In genomic region chr16:242281-242680, GRCh38 we compare ENCODE assay signal across 16 cellular contexts. TPM values are rescaled to one million over a fixed set of nuclear protein-coding genes. Genes with fewer than 3 reads are reported as not detected.
A peak's percentile ranks its signal among the peaks of the same experiment; 100 is the strongest.
DNase-seq lines count a peak whose midpoint lies in the region; ATAC-seq, FAIRE-seq and TF ChIP-seq lines count a peak whose summit lies in the region.
"Had no signal": no experiment of that assay in that cellular context is flagged by ENCODE, and none has a peak within 500 bp of the region (broad histone marks: within the 10 kb centered on the region; RNA-seq: fewer than 3 reads in every experiment).

No MANE protein-coding gene starts in this region.

- TF ChIP-seq EP300 in sigmoid colon (IDR thresholded peaks at IDR 0.05) = no peak

- H3K9me3 ChIP-seq in right cardiac atrium (ENCODE audit: control insufficient read depth, low read length) (no peaks in the 10 kb centered on the region), right atrium auricular region (no peaks in the 10 kb centered on the region), endothelial cell of umbilical vein (replicated peaks; ENCODE audit: control insufficient read depth, insufficient read depth, low read length) (no peaks in the 10 kb centered on the region), sigmoid colon (no peaks in the 10 kb centered on the region), ascending aorta (no peaks in the 10 kb centered on the region)
- H3K9me3 ChIP-seq: A549 had no signal

- intact Hi-C loops in right cardiac atrium (cut with DNase I) (no loop called here), endothelial cell of umbilical vein (cut with micrococcal nuclease) (no loop called here), sigmoid colon (cut with DNase I) (no loop called here), ascending aorta (cut with DNase I) (no loop called here)

- TF ChIP-seq POLR2A in endothelial cell of umbilical vein (IDR thresholded peaks at IDR 0.05; ENCODE audit: low read depth, low read length) (no peak), sigmoid colon (IDR thresholded peaks at IDR 0.05) (no peak)

- peak overlapping the region; percentile 55 for H3K4me2 ChIP-seq in endothelial cell of umbilical vein (ENCODE audit: insufficient read depth, low read length)
- H3K4me2 ChIP-seq: A549 had no signal

- WGBS in right cardiac atrium = 85% methylated on average over 10 of the region's 10 CpGs
- WGBS in sigmoid colon, 2 donors = 82 to 88% methylated on average over 10 of the region's 10 CpGs

- no peaks in the 10 kb centered on the region for H3K36me3 ChIP-seq in right atrium auricular region
- H3K36me3 ChIP-seq in endothelial cell of umbilical vein (ENCODE audit: control insufficient read depth in 2 of 2, extremely low read depth in 1 of 2, insufficient read depth in 2 of 2, low read length in 2 of 2) = peaks cover 0 to 2% of the 10 kb centered on the region in 2 experiments
- H3K36me3 ChIP-seq in sigmoid colon = no peaks in the 10 kb centered on the region
- H3K36me3 ChIP-seq in ascending aorta = no peaks in the 10 kb centered on the region

- DNase-seq in right cardiac atrium (peak in 1 of 3 donors; percentile 17), right atrium auricular region (ENCODE audit: low spot score) (no peak), endothelial cell of umbilical vein (ENCODE audit: low read depth, low spot score) (no peak), sigmoid colon (no peak), cerebellum (ENCODE audit: low spot score) (no peak), NCI-H128 (lab: John Stamatoyannopoulos, UW; ENCODE audit: unreplicated experiment) (no peak), ascending aorta (ENCODE audit: low spot score in 2 of 2) (no peak), DMS53 (lab: John Stamatoyannopoulos, UW) (no peak)
- DNase-seq: CD4-positive, alpha-beta T cell; GF-D8; GM23248; NCI-H1048; NCI-H2107 had no signal

- H3K27me3 ChIP-seq in right cardiac atrium (ENCODE audit: control insufficient read depth, insufficient read depth) (no peaks in the 10 kb centered on the region), right atrium auricular region (no peaks in the 10 kb centered on the region), endothelial cell of umbilical vein (ENCODE audit: control insufficient read depth in 2 of 2, insufficient read depth in 2 of 2, low read length in 2 of 2) (no peaks in the 10 kb centered on the region), sigmoid colon (no peaks in the 10 kb centered on the region), ascending aorta (no peaks in the 10 kb centered on the region)

- TF ChIP-seq CTCF in right atrium auricular region (IDR thresholded peaks at IDR 0.05) (no peak), endothelial cell of umbilical vein (IDR thresholded peaks at IDR 0.05; ENCODE audit: extremely low read depth in 1 of 2, insufficient read depth in 1 of 2, low read depth in 1 of 2, low read length in 2 of 2) (no peak), sigmoid colon (IDR thresholded peaks at IDR 0.05) (no peak), ascending aorta (IDR thresholded peaks at IDR 0.05) (no peak)

- peak overlapping the region; percentile 90 for H2AFZ ChIP-seq in endothelial cell of umbilical vein (ENCODE audit: low read depth, low read length)
- H2AFZ ChIP-seq: GM23248 had no signal

- CTCF ChIA-PET in endothelial cell of umbilical vein (lab: Charles Lee) = interaction anchor here (0.7 to 1.3 kb wide), 4 partner anchors 14 to 135 kb away, joined by 3 to 5 read pairs (median 3); no protein-coding TSS in a partner anchor

- BruUV-seq in endothelial cell of umbilical vein (replicated peaks; lab: Mats Ljungman, UMichigan) = no TSS peak

- H3K4me1 ChIP-seq in right cardiac atrium (ENCODE audit: control insufficient read depth, insufficient read depth, low read length) (peaks cover 6% of the 10 kb centered on the region), right atrium auricular region (peaks cover 0 to 43% of the 10 kb centered on the region in 2 donors), endothelial cell of umbilical vein (ENCODE audit: control insufficient read depth, extremely low read depth, insufficient read depth, low read length) (peaks cover 6% of the 10 kb centered on the region), sigmoid colon (peaks cover 0 to 30% (median 20%) of the 10 kb centered on the region in 4 donors), ascending aorta (no peaks in the 10 kb centered on the region)
- H3K4me1 ChIP-seq: A549 had no signal

- no peak overlapping the region for H3K9ac ChIP-seq in endothelial cell of umbilical vein (replicated peaks; ENCODE audit: extremely low read depth, insufficient read depth, low read length)
- H3K9ac ChIP-seq: GM23248 had no signal

- POLR2A ChIA-PET in endothelial cell of umbilical vein (lab: Charles Lee) = interaction anchor here (0.8 kb wide), 1 partner anchor 23 kb away, joined by 5 read pairs; no protein-coding TSS in a partner anchor

- dilution Hi-C loops in endothelial cell of umbilical vein (cut with MboI; ENCODE audit: extremely low pct_ligation_motif_present, low sequenced_read_pairs) = no loop called here

- H3K79me2 ChIP-seq in endothelial cell of umbilical vein (ENCODE audit: control insufficient read depth, insufficient read depth, low read length) = no peaks in the 10 kb centered on the region

- ATAC-seq in right cardiac atrium = peak in 1 of 2 donors; percentile 3
- ATAC-seq: A549 had no signal

- H3K9me1 ChIP-seq in endothelial cell of umbilical vein (replicated peaks; ENCODE audit: control insufficient read depth, extremely low read depth, insufficient read depth, low read length) = no peaks in the 10 kb centered on the region

- no peaks in the 10 kb centered on the region for H4K20me1 ChIP-seq in endothelial cell of umbilical vein (replicated peaks; ENCODE audit: control insufficient read depth, extremely low read depth, insufficient read depth, low read length)

- H3K27ac ChIP-seq in right cardiac atrium (ENCODE audit: low read length) (peak overlapping the region; percentile 48), right atrium auricular region (peak overlapping the region in 1 of 2 donors; percentile 21), endothelial cell of umbilical vein (ENCODE audit: insufficient read depth, low read depth, low read length) (no peak overlapping the region), sigmoid colon (peak overlapping the region in 3 of 4 donors; percentile 18 to 26 (median 26)), ascending aorta (no peak overlapping the region)
- H3K27ac ChIP-seq: A549, GM23248 had no signal

- peak; percentile 74 for FAIRE-seq in endothelial cell of umbilical vein (lab: Jason Lieb, UNC)
- FAIRE-seq: A549 had no signal

- no peak overlapping the region for H3K4me3 ChIP-seq in right cardiac atrium (ENCODE audit: low read length)
- H3K4me3 ChIP-seq in right atrium auricular region = no peak overlapping the region
- H3K4me3 ChIP-seq in endothelial cell of umbilical vein (replicated peaks in 1 of 3; ENCODE audit: insufficient read depth in 1 of 3, low read depth in 1 of 3, low read length in 3 of 3) = no peak overlapping the region
- no peak overlapping the region for H3K4me3 ChIP-seq in sigmoid colon
- H3K4me3 ChIP-seq in ascending aorta = no peak overlapping the region
- H3K4me3 ChIP-seq: A549, GM23248 had no signal

RNA-seq across cellular contexts. Expression of gene FAM234A, which starts 7.7 kb away (rescaled TPM):
- 100 to 1,000 TPM; 131 to 145 (median 139) TPM for total RNA-seq in right cardiac atrium
- polyA plus RNA-seq in right cardiac atrium = 171 TPM
- total RNA-seq in right atrium auricular region = 100 to 1,000 TPM; 141 to 227 TPM
- total RNA-seq in endothelial cell of umbilical vein = 70.4 and 73.1 TPM in 2 replicates
- polyA plus RNA-seq in endothelial cell of umbilical vein = 89.4 and 98.8 TPM in 2 replicates
- 56.9 and 73.3 TPM in 2 replicates for polyA plus RNA-seq in endothelial cell of umbilical vein (2011; cell fraction: cytosol; rRNA removed)
- 57.0 and 57.5 TPM in 2 replicates for polyA plus RNA-seq in endothelial cell of umbilical vein (2011; cell fraction: nucleus; rRNA removed)
- 60.9 and 110 TPM in 2 replicates for polyA plus RNA-seq in endothelial cell of umbilical vein (2012)
- 32.8 and 34.2 TPM in 2 replicates for polyA minus RNA-seq in endothelial cell of umbilical vein
- 14.5 TPM for polyA minus RNA-seq in endothelial cell of umbilical vein (2011; cell fraction: cytosol; rRNA and poly(A)+ RNA removed)
- polyA minus RNA-seq in endothelial cell of umbilical vein (2011; cell fraction: nucleus; rRNA and poly(A)+ RNA removed) = 13.1 and 16.7 TPM in 2 replicates
- 10 to 100 TPM; 38.3 to 82.5 (median 62.1) TPM for total RNA-seq in sigmoid colon
- polyA plus RNA-seq in sigmoid colon = 10 to 100 TPM; 12.6 to 74.0 (median 25.7) TPM
- 29.3 TPM for total RNA-seq in cerebellum
- 67.7 TPM for total RNA-seq in ascending aorta

RNA-seq across cellular contexts. Expression of gene LUC7L, which starts 13.0 kb away (rescaled TPM):
- total RNA-seq in right cardiac atrium (10 to 100 TPM; 28.1 to 32.0 (median 30.2) TPM), right atrium auricular region (10 to 100 TPM; 18.3 to 20.2 TPM), endothelial cell of umbilical vein (86.6 and 94.7 TPM in 2 replicates), sigmoid colon (100 to 1,000 TPM in 2 of 4 donors, 10 to 100 TPM in 2; 48.9 to 138 (median 88.4) TPM), cerebellum (126 TPM), ascending aorta (53.0 TPM)
- polyA plus RNA-seq in right cardiac atrium (32.1 TPM), endothelial cell of umbilical vein (57.6 and 75.4 TPM in 2 replicates), sigmoid colon (10 to 100 TPM; 21.0 to 58.7 (median 28.2) TPM)
- polyA plus RNA-seq in endothelial cell of umbilical vein (2011; cell fraction: cytosol; rRNA removed) = 28.6 and 34.7 TPM in 2 replicates
- 302 and 431 TPM in 2 replicates for polyA plus RNA-seq in endothelial cell of umbilical vein (2011; cell fraction: nucleus; rRNA removed)
- polyA plus RNA-seq in endothelial cell of umbilical vein (2012) = 60.0 and 67.6 TPM in 2 replicates
- 40.6 and 40.9 TPM in 2 replicates for polyA minus RNA-seq in endothelial cell of umbilical vein
- polyA minus RNA-seq in endothelial cell of umbilical vein (2011; cell fraction: cytosol; rRNA and poly(A)+ RNA removed) = 12.4 TPM
- 98.2 and 126 TPM in 2 replicates for polyA minus RNA-seq in endothelial cell of umbilical vein (2011; cell fraction: nucleus; rRNA and poly(A)+ RNA removed)

RNA-seq across cellular contexts. Expression of gene RGS11, which starts 33.5 kb away (rescaled TPM):
- total RNA-seq in right cardiac atrium (10 to 100 TPM; 11.6 to 23.8 (median 17.6) TPM), right atrium auricular region (1 to 10 TPM; 8.3 to 9.0 TPM), endothelial cell of umbilical vein (3.0 and 5.5 TPM in 2 replicates), sigmoid colon (10 to 100 TPM in 2 of 4 donors, 1 to 10 TPM in 2; 6.4 to 24.9 (median 9.5) TPM), cerebellum (10.1 TPM), ascending aorta (32.6 TPM)
- polyA plus RNA-seq in right cardiac atrium (15.5 TPM), endothelial cell of umbilical vein (4.9 and 7.2 TPM in 2 replicates), sigmoid colon (1 to 10 TPM in 2 of 3 donors, under 1 TPM in 1; 0.23 to 4.0 (median 1.8) TPM)
- 0.71 and 1.4 TPM in 2 replicates for polyA plus RNA-seq in endothelial cell of umbilical vein (2011; cell fraction: cytosol; rRNA removed)
- polyA plus RNA-seq in endothelial cell of umbilical vein (2011; cell fraction: nucleus; rRNA removed) = 29.7 and 37.3 TPM in 2 replicates
- 5.6 and 15.6 TPM in 2 replicates for polyA plus RNA-seq in endothelial cell of umbilical vein (2012)
- 1.7 and 3.1 TPM in 2 replicates for polyA minus RNA-seq in endothelial cell of umbilical vein
- not detected for polyA minus RNA-seq in endothelial cell of umbilical vein (2011; cell fraction: cytosol; rRNA and poly(A)+ RNA removed)
- polyA minus RNA-seq in endothelial cell of umbilical vein (2011; cell fraction: nucleus; rRNA and poly(A)+ RNA removed) = 3.5 and 5.0 TPM in 2 replicates
- total RNA-seq: CD4-positive, alpha-beta T cell; HT1080 had no signal
- polyA plus RNA-seq: IgD-negative memory B cell had no signal

RNA-seq across cellular contexts. Expression of gene ARHGDIG, which starts 38.1 kb away (rescaled TPM):
- total RNA-seq in right cardiac atrium (10 to 100 TPM in 1 of 4 donors, 1 to 10 TPM in 3; 3.5 to 11.3 (median 4.9) TPM), right atrium auricular region (1 to 10 TPM; 5.9 to 6.8 TPM), endothelial cell of umbilical vein (0.93 and 1.9 TPM in 2 replicates), sigmoid colon (1 to 10 TPM; 3.5 to 5.7 (median 5.0) TPM), cerebellum (19.4 TPM), ascending aorta (not detected)
- polyA plus RNA-seq in right cardiac atrium (7.7 TPM), endothelial cell of umbilical vein (2.2 and 3.8 TPM in 2 replicates), sigmoid colon (1 to 10 TPM in 2 of 3 donors, not detected in 1; 1.6 to 5.2 TPM)
- 1.0 and 1.4 TPM in 2 replicates for polyA plus RNA-seq in endothelial cell of umbilical vein (2011; cell fraction: cytosol; rRNA removed)
- 3.8 TPM in 2 replicates for polyA plus RNA-seq in endothelial cell of umbilical vein (2011; cell fraction: nucleus; rRNA removed)
- polyA plus RNA-seq in endothelial cell of umbilical vein (2012) = 5.3 and 13.2 TPM in 2 replicates
- polyA minus RNA-seq in endothelial cell of umbilical vein = 0.56 and 0.57 TPM in 2 replicates
- not detected for polyA minus RNA-seq in endothelial cell of umbilical vein (2011; cell fraction: cytosol; rRNA and poly(A)+ RNA removed)
- 0.77 and 0.91 TPM in 2 replicates for polyA minus RNA-seq in endothelial cell of umbilical vein (2011; cell fraction: nucleus; rRNA and poly(A)+ RNA removed)
- total RNA-seq: HT1080 had no signal
- polyA plus RNA-seq: IgD-negative memory B cell had no signal

RNA-seq across cellular contexts. Expression of gene PDIA2, which starts 40.7 kb away (rescaled TPM):
- total RNA-seq in right cardiac atrium = 10 to 100 TPM in 1 of 4 donors, 1 to 10 TPM in 3; 2.1 to 10.0 (median 2.3) TPM
- 0.91 TPM for polyA plus RNA-seq in right cardiac atrium
- total RNA-seq in right atrium auricular region = 1 to 10 TPM in 1 of 2 donors, under 1 TPM in 1; 0.52 to 5.4 TPM
- 0.99 TPM in 1 of 2 replicates, not detected in the other for total RNA-seq in endothelial cell of umbilical vein
- 0.63 and 0.75 TPM in 2 replicates for polyA plus RNA-seq in endothelial cell of umbilical vein
- polyA plus RNA-seq in endothelial cell of umbilical vein (2011; cell fraction: cytosol; rRNA removed) = 0.06 TPM in 1 of 2 replicates, not detected in the other
- 3.1 and 4.8 TPM in 2 replicates for polyA plus RNA-seq in endothelial cell of umbilical vein (2011; cell fraction: nucleus; rRNA removed)
- 1.6 and 3.9 TPM in 2 replicates for polyA plus RNA-seq in endothelial cell of umbilical vein (2012)
- not detected in 2 replicates for polyA minus RNA-seq in endothelial cell of umbilical vein
- not detected for polyA minus RNA-seq in endothelial cell of umbilical vein (2011; cell fraction: cytosol; rRNA and poly(A)+ RNA removed)
- polyA minus RNA-seq in endothelial cell of umbilical vein (2011; cell fraction: nucleus; rRNA and poly(A)+ RNA removed) = 0.29 TPM in 1 of 2 replicates, not detected in the other
- 1 to 10 TPM in 1 of 4 donors, under 1 TPM in 3; 0.71 to 5.5 (median 0.82) TPM for total RNA-seq in sigmoid colon
- 1 to 10 TPM in 1 of 3 donors, under 1 TPM in 1, not detected in 1; 0.60 to 3.0 TPM for polyA plus RNA-seq in sigmoid colon
- 2.7 TPM for total RNA-seq in cerebellum
- not detected for total RNA-seq in ascending aorta
- total RNA-seq: CD4-positive, alpha-beta T cell; GM23248 had no signal
- polyA plus RNA-seq: GM23248, IgD-negative memory B cell had no signal

Comparison
In these comparisons a context has a peak if more than half of its experiments do, and no peak if none do; other contexts are left out.
1. H3K27ac ChIP-seq: peak in right cardiac atrium (single experiment) and sigmoid colon (3 of 4); none in endothelial cell of umbilical vein (single experiment) and ascending aorta (0 of 2).